ENCODE assay signal across 8 cellular contexts in genomic region chr19:28633223-28634030, GRCh38.
DNase-seq lines count a peak whose midpoint lies in the region; ATAC-seq and TF ChIP-seq lines count a peak whose summit lies in the region.

No MANE protein-coding gene starts in this region.

- no peak overlapping the region; a peak in 1 of 22 replicates for H3K27ac ChIP-seq in BLaER1 treated with 17β-estradiol and CSF1 and Interleukin-3, amounts not matched to agents 10 nM and 100 nM
- H3K27ac ChIP-seq in HEK293 (ENCODE audit: extremely low read depth, low read depth, low read length) (no peak overlapping the region), hepatocyte (no peak overlapping the region)

- H4K20me1 ChIP-seq in BLaER1 treated with 17β-estradiol and CSF1 and Interleukin-3, amounts not matched to agents 10 nM and 100 nM: no peaks in the 10 kb centered on the region
- no peaks in the 10 kb centered on the region for H4K20me1 ChIP-seq in hepatocyte (ENCODE audit: insufficient read depth, poor library complexity, severe bottlenecking)

- peaks cover 13% of the 10 kb centered on the region for H3K4me1 Mint-ChIP-seq in activated T-helper 1 cell treated with anti-CD3 and anti-CD28 coated beads, Interleukin-12 subunit alpha, Interleukin-12 subunit beta, Interleukin-2, Interleukin-4 antibody, amounts not matched to agents 30 ng/mL and 10 ng/mL and 1 ng/mL, durations not matched to agents 14 hours and 24 hours and 36 hours (ENCODE audit: low read depth)

- 57% methylated on average over 11 of the region's 11 CpGs for WGBS in hepatocyte (ENCODE audit: low lambda C conversion rate, missing lambda C conversion rate)

- H3K9ac ChIP-seq in BLaER1 treated with 17β-estradiol and CSF1 and Interleukin-3, amounts not matched to agents 10 nM and 100 nM: no peak overlapping the region

- H3K36me3 Mint-ChIP-seq in activated T-helper 1 cell treated with anti-CD3 and anti-CD28 coated beads, Interleukin-12 subunit alpha, Interleukin-12 subunit beta, Interleukin-2, Interleukin-4 antibody, amounts not matched to agents 30 ng/mL and 10 ng/mL and 1 ng/mL, durations not matched to agents 14 hours and 24 hours and 36 hours (ENCODE audit: low read depth): no peaks in the 10 kb centered on the region

- TF ChIP-seq CTCF in HEK293 (tag by site-specific recombination; IDR thresholded peaks at IDR 0.05) (peak; percentile 98), hepatocyte (IDR thresholded peaks at IDR 0.05; ENCODE audit: poor library complexity) (peak; percentile 83)

- H3K27me3 Mint-ChIP-seq in activated T-helper 1 cell treated with anti-CD3 and anti-CD28 coated beads, Interleukin-12 subunit alpha, Interleukin-12 subunit beta, Interleukin-2, Interleukin-4 antibody, amounts not matched to agents 30 ng/mL and 10 ng/mL and 1 ng/mL, durations not matched to agents 14 hours and 24 hours and 36 hours (ENCODE audit: insufficient read depth): peaks cover 2% of the 10 kb centered on the region

- no peak overlapping the region for H2AFZ ChIP-seq in hepatocyte

- peaks cover 10 to 20% (median 14%) of the 10 kb centered on the region in 11 experiments; a peak in 20 of 22 replicates for H3K9me3 ChIP-seq in BLaER1 treated with 17β-estradiol and CSF1 and Interleukin-3, amounts not matched to agents 10 nM and 100 nM (replicated peaks in 1 of 11)
- H3K9me3 ChIP-seq in HEK293 (ENCODE audit: control insufficient read depth, insufficient read depth, low read depth, low read length) (peaks cover 5% of the 10 kb centered on the region), hepatocyte (ENCODE audit: low read depth) (no peaks in the 10 kb centered on the region)

- DNase-seq in NOMO-1 treated with DMSO at 0.1 percent for 48 hours (lab: John Stamatoyannopoulos, UW; ENCODE audit: unreplicated experiment): peak; percentile 10
- peak; percentile 56 for DNase-seq in activated T-helper 1 cell treated with anti-CD3 and anti-CD28 coated beads, Interleukin-12 subunit alpha, Interleukin-12 subunit beta, Interleukin-2, Interleukin-4 antibody, amounts not matched to agents 30 ng/mL and 10 ng/mL and 1 ng/mL, durations not matched to agents 14 hours and 24 hours and 36 hours (ENCODE audit: low spot score)
- DNase-seq in hepatocyte (ENCODE audit: low spot score): peak; percentile 57
- peak; percentile 15 to 16 (median 16) for DNase-seq in stimulated activated CD4-positive, alpha-beta T cell treated with anti-CD3 and anti-CD28 coated beads, Interleukin-12 subunit alpha, Interleukin-12 subunit beta, amount 100 ng/mL, for 48 hours (ENCODE audit: low read depth in 2 of 3, low spot score in 1 of 3)
- DNase-seq in epidermal melanocyte (ENCODE audit: insufficient read length, low spot score): no peak

- H3K79me2 ChIP-seq in hepatocyte: no peaks in the 10 kb centered on the region

- CTCF ChIA-PET in HEK293 (lab: Yijun Ruan, JAX): interaction anchor here (0.5 to 7.1 kb wide), 124 partner anchors 9 to 794 kb away, joined by 3 to 175 read pairs (median 4); no protein-coding TSS in a partner anchor

- peak overlapping the region in 8 of 11 experiments; percentile 44 to 81 (median 61); a peak in 16 of 22 replicates for H3K4me2 ChIP-seq in BLaER1 treated with 17β-estradiol and CSF1 and Interleukin-3, amounts not matched to agents 10 nM and 100 nM
- no peak overlapping the region for H3K4me2 ChIP-seq in hepatocyte

- ATAC-seq in GM21447 (IDR thresholded peaks at IDR 0.05; ENCODE audit: unreplicated experiment): no peak

- peaks cover 0 to 22% (median 17%) of the 10 kb centered on the region in 10 experiments; a peak in 16 of 20 replicates for H3K4me1 ChIP-seq in BLaER1 treated with 17β-estradiol and CSF1 and Interleukin-3, amounts not matched to agents 10 nM and 100 nM
- H3K4me1 ChIP-seq in HEK293 (ENCODE audit: control insufficient read depth, insufficient read depth, low read length) (peaks cover 17% of the 10 kb centered on the region), hepatocyte (ENCODE audit: insufficient read depth) (no peaks in the 10 kb centered on the region)

- no peak overlapping the region for H3K27ac Mint-ChIP-seq in activated T-helper 1 cell treated with anti-CD3 and anti-CD28 coated beads, Interleukin-12 subunit alpha, Interleukin-12 subunit beta, Interleukin-2, Interleukin-4 antibody, amounts not matched to agents 30 ng/mL and 10 ng/mL and 1 ng/mL, durations not matched to agents 14 hours and 24 hours and 36 hours

- H3K9me3 Mint-ChIP-seq in activated T-helper 1 cell treated with anti-CD3 and anti-CD28 coated beads, Interleukin-12 subunit alpha, Interleukin-12 subunit beta, Interleukin-2, Interleukin-4 antibody, amounts not matched to agents 30 ng/mL and 10 ng/mL and 1 ng/mL, durations not matched to agents 14 hours and 24 hours and 36 hours: no peaks in the 10 kb centered on the region

- H3K4me3 Mint-ChIP-seq in activated T-helper 1 cell treated with anti-CD3 and anti-CD28 coated beads, Interleukin-12 subunit alpha, Interleukin-12 subunit beta, Interleukin-2, Interleukin-4 antibody, amounts not matched to agents 30 ng/mL and 10 ng/mL and 1 ng/mL, durations not matched to agents 14 hours and 24 hours and 36 hours: no peak overlapping the region

- H3K4me3 ChIP-seq in BLaER1 treated with 17β-estradiol and CSF1 and Interleukin-3, amounts not matched to agents 10 nM and 100 nM: no peak overlapping the region
- H3K4me3 ChIP-seq in HEK293 (ENCODE audit: low read depth, low read length): no peak overlapping the region
- no peak overlapping the region for H3K4me3 ChIP-seq in hepatocyte

- intact Hi-C loops in activated T-helper 1 cell treated with anti-CD3 and anti-CD28 coated beads, Interleukin-12 subunit alpha, Interleukin-12 subunit beta, Interleukin-2, Interleukin-4 antibody, amounts not matched to agents 30 ng/mL and 10 ng/mL and 1 ng/mL, durations not matched to agents 14 hours and 24 hours and 36 hours (cut with micrococcal nuclease): loop anchor here (1.0 to 10.0 kb wide), 5 partner anchors 75 to 667 kb away; no protein-coding TSS in a partner anchor

- no peaks in the 10 kb centered on the region for H3K9me2 ChIP-seq in hepatocyte (replicated peaks; ENCODE audit: insufficient read depth)

- POLR2A ChIA-PET in HEK293 (lab: Yijun Ruan, JAX): interaction anchor here (0.9 kb wide), 1 partner anchor 209 kb away, joined by 3 read pairs; no protein-coding TSS in a partner anchor

- no peaks in the 10 kb centered on the region for H3K27me3 ChIP-seq in BLaER1 treated with 17β-estradiol and CSF1 and Interleukin-3, amounts not matched to agents 10 nM and 100 nM
- H3K27me3 ChIP-seq in hepatocyte: no peaks in the 10 kb centered on the region

- no peaks in the 10 kb centered on the region for H3K36me3 ChIP-seq in BLaER1 treated with 17β-estradiol and CSF1 and Interleukin-3, amounts not matched to agents 10 nM and 100 nM
- H3K36me3 ChIP-seq in HEK293 (ENCODE audit: control insufficient read depth in 2 of 2, insufficient read depth in 1 of 2, low read length in 2 of 2) (peaks cover 0 to 21% of the 10 kb centered on the region in 2 experiments; a peak in 2 of 3 replicates), hepatocyte (replicated peaks; ENCODE audit: insufficient read depth, low read depth) (no peaks in the 10 kb centered on the region)

TF ChIP-seq in HEK293, 187 proteins besides CTCF, POLR2A, EP300 and RAD21 (continues in another document):
- TF ChIP-seq ZNF488 (tag by site-specific recombination; IDR thresholded peaks at IDR 0.05) (no peak), SCRT2 (tag by site-specific recombination; IDR thresholded peaks at IDR 0.05) (no peak), ZBTB7A (tag by site-specific recombination; IDR thresholded peaks at IDR 0.05; ENCODE audit: low read depth) (no peak), ZNF837 (tag by site-specific recombination; IDR thresholded peaks at IDR 0.05) (no peak), ZNF561 (tag by site-specific recombination; IDR thresholded peaks at IDR 0.05; ENCODE audit: borderline replicate concordance) (no peak; the same call in 1 of the 2 replicates), RBAK (tag by site-specific recombination; IDR thresholded peaks at IDR 0.05) (no peak), ZNF580 (tag by site-specific recombination; IDR thresholded peaks at IDR 0.05) (0 out of 2 replicates have a peak, but pooled peaks have one; percentile 37), ZNF645 (tag by site-specific recombination; IDR thresholded peaks at IDR 0.05) (no peak), TRIM28 (IDR thresholded peaks at IDR 0.05; ENCODE audit: borderline replicate concordance, low read length) (no peak), ZNF654 (tag by site-specific recombination; IDR thresholded peaks at IDR 0.05; ENCODE audit: low read depth) (peak; percentile 99), HOXC10 (CRISPR knock-in tag; IDR thresholded peaks at IDR 0.05) (no peak), MZF1 (tag by site-specific recombination; IDR thresholded peaks at IDR 0.05; ENCODE audit: borderline replicate concordance) (no peak), ZNF530 (tag by site-specific recombination; IDR thresholded peaks at IDR 0.05; ENCODE audit: low read depth) (no peak)
